Comparison of ENCODE assay signal across 11 cellular contexts in genomic region chr16:12796498-12796897, GRCh38.
"Had no signal": no experiment of that assay in that cellular context is flagged by ENCODE, and none has a peak within 500 bp of the region (broad histone marks: within the 10 kb centered on the region; RNA-seq: fewer than 3 reads in every experiment).

No MANE protein-coding gene starts in this region.

- H3K4me2 ChIP-seq: hepatocyte had no signal

- DNase-seq: activated CD4-positive, CD25-positive, alpha-beta regulatory T cell treated with anti-CD3 and anti-CD28 coated beads, Interleukin-2, amount 50 U/mL, for 72 hours; activated naive CD4-positive, alpha-beta T cell; kidney; left ventricle myocardium inferior; mesenchymal stem cell; natural killer cell; stimulated activated CD4-positive, alpha-beta T cell treated with anti-CD3 and anti-CD28 coated beads, Interleukin-2, amount 100 ng/mL, for 48 hours had no signal

- H3K27me3 ChIP-seq: ascending aorta, cardiac muscle cell, hepatocyte had no signal

- H3K9me3 ChIP-seq: ascending aorta, left ventricle myocardium inferior had no signal

- ATAC-seq: natural killer cell; stimulated activated memory B cell treated with anti-CD40 and anti-IgM and Interleukin-4, amounts not matched to agents 10 μg/mL and 1 μg/mL and 100 μg/mL, for 72 hours had no signal

- H3K27ac ChIP-seq: ascending aorta, cardiac muscle cell, hepatocyte, left ventricle myocardium inferior had no signal

- H3K36me3 ChIP-seq: ascending aorta, cardiac muscle cell, left ventricle myocardium inferior had no signal

- H3K4me3 ChIP-seq: ascending aorta, cardiac muscle cell, hepatocyte, left ventricle myocardium inferior had no signal
